In the genomic region with DNA sequence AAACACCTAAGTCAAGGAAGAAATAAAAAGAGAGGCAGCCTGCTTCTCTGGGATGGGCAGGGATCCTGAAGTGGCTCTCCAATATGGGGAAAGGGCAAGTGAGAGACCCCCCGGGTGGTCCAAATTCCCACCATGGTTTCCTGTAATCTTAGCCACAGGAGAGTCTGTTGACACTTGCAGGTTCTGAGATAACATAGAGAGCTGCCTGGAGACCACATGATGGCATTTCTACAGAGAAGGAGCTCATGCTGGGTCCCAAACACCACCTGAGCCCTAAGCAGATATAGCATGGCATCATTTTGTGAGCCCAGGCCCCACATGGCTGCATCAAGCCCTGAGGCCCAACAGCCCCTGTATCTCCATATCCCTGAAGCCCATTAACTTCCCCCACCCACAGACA, we compare ENCODE assay signal across 12 cellular contexts. TPM values are rescaled to one million over a fixed set of nuclear protein-coding genes. Genes with fewer than 3 reads are reported as not detected.
"Had no signal": no experiment of that assay in that cellular context is flagged by ENCODE, and none has a peak within 500 bp of the region (broad histone marks: within the 10 kb centered on the region; RNA-seq: fewer than 3 reads in every experiment).

No MANE protein-coding gene starts in this region.

- H3K27ac ChIP-seq: GM23248 had no signal

- H3K27ac Mint-ChIP-seq: GM23338, H9, HFFc6 had no signal

- ATAC-seq: GM23338, HCT116 had no signal

- H3K9me3 ChIP-seq: HAP-1 had no signal

- H3K36me3 ChIP-seq: HAP-1 had no signal

- H3K4me2 ChIP-seq: GM23338 had no signal

- H3K4me3 ChIP-seq: GM23248, GM23338, HAP-1 had no signal

- FAIRE-seq: H1, H54 had no signal

- H3K4me3 Mint-ChIP-seq: GM23338, H9, HFFc6 had no signal

- H3K4me1 ChIP-seq: HAP-1 had no signal

- H3K9ac ChIP-seq: GM23248 had no signal

- DNase-seq: GM23248, GOT3, H7, H9, HCEC 1CT, HFFc6 had no signal

- H2AFZ ChIP-seq: GM23248, GM23338 had no signal

RNA-seq across cellular contexts. Expression of gene PABPC1L2B, which starts 26.1 kb away (rescaled TPM):
- total RNA-seq: GM23248, GM23338, H4, HFFc6 had no signal
- polyA plus RNA-seq: GM23248 had no signal

RNA-seq across cellular contexts. Expression of gene PABPC1L2A, which starts 50.4 kb away (rescaled TPM):
- total RNA-seq: GM23248, H4, HFFc6 had no signal
- polyA plus RNA-seq: GM23248 had no signal
